ENCODE assay signal across 41 cellular contexts in the genomic region with DNA sequence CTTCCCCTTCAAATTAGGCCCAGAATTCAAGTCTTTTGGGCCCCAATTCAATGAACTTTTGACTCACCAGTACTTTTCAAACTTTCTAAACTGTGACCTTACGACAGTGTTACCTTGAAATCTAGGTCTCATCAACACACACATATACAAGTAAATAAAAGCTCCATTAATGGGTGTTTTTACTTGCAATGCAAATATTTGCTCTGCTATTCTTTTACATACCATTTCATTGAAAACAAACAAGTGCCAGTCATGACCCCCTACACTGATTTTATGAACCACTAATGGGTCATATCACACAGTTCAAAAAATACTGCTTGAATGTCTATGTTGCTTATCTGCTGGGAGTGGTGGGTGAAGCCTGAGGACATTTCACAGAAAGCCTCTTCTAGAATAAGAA. TPM values are rescaled to one million over a fixed set of nuclear protein-coding genes. Genes with fewer than 3 reads are reported as not detected.
"Had no signal": no experiment of that assay in that cellular context is flagged by ENCODE, and none has a peak within 500 bp of the region (broad histone marks: within the 10 kb centered on the region; RNA-seq: fewer than 3 reads in every experiment).

No MANE protein-coding gene starts in this region.

- ATAC-seq: activated CD4-positive, alpha-beta T cell treated with anti-CD3 and anti-CD28 coated beads for 36 hours; activated CD8-positive, alpha-beta T cell treated with anti-CD3 and anti-CD28 coated beads, Interleukin-2, amount 10 ng/mL, durations not matched to agents 7 days and 5 days; activated naive CD8-positive, alpha-beta T cell treated with anti-CD3 and anti-CD28 coated beads, Interleukin-2, amount 50 U/mL, for 24 hours; activated T-cell treated with anti-CD3 and anti-CD28 coated beads, Interleukin-2, amount 50 U/mL, for 4 hours; activated T-cell treated with anti-CD3 and anti-CD28 coated beads, Interleukin-2, amount 50 U/mL, for 72 hours; activated T-helper 17 cell treated with anti-CD3 and anti-CD28 coated beads, Interleukin-2, amount 50 U/mL, for 72 hours had no signal

- H3K9me3 Mint-ChIP-seq: activated B cell treated with CpG ODN at 0.5 μM for 24 hours; activated CD4-positive, alpha-beta memory T cell treated with anti-CD3 and anti-CD28 coated beads, Interleukin-2, amount 10 ng/mL, durations not matched to agents 7 days and 5 days; activated CD4-positive, alpha-beta T cell treated with anti-CD3 and anti-CD28 coated beads, Interleukin-2, amount 10 ng/mL, durations not matched to agents 7 days and 5 days; activated naive CD4-positive, alpha-beta T cell treated with anti-CD3 and anti-CD28 coated beads for 36 hours; activated naive CD4-positive, alpha-beta T cell treated with anti-CD3 and anti-CD28 coated beads, Interleukin-2, amount 50 U/mL, for 24 hours; activated naive CD8-positive, alpha-beta T cell treated with anti-CD3 and anti-CD28 coated beads, Interleukin-2, amount 10 ng/mL, durations not matched to agents 7 days and 5 days; activated naive CD8-positive, alpha-beta T cell treated with anti-CD3 and anti-CD28 coated beads, Interleukin-2, amount 50 U/mL, for 24 hours; activated T-cell treated with anti-CD3 and anti-CD28 coated beads, Interleukin-2, amount 50 U/mL, for 4 hours; activated T-cell treated with anti-CD3 and anti-CD28 coated beads, Interleukin-2, amount 50 U/mL, for 72 hours; activated T-helper 1 cell treated with anti-CD3 and anti-CD28 coated beads, Interleukin-12 subunit alpha, Interleukin-12 subunit beta, Interleukin-2, Interleukin-4 antibody, amounts not matched to agents 30 ng/mL and 10 ng/mL and 1 ng/mL, durations not matched to agents 14 hours and 24 hours and 36 hours; activated T-helper 17 cell treated with anti-CD3 and anti-CD28 coated beads, Interleukin-2, amount 50 U/mL, for 72 hours; central memory CD8-positive, alpha-beta T cell; T-helper 1 cell treated with Interleukin-12 subunit alpha and Interleukin-12 subunit beta and Interleukin-4 antibody, amounts not matched to agents 30 μg/mL and 1 μg/mL, for 36 hours; T-helper 2 cell treated with Interferon-gamma antibody and Interleukin-4, amounts not matched to agents 5 μg/mL and 100 μg/mL, for 36 hours had no signal

- H3K4me3 Mint-ChIP-seq: activated B cell treated with CpG ODN at 0.5 μM for 24 hours; activated CD4-positive, alpha-beta memory T cell treated with anti-CD3 and anti-CD28 coated beads, Interleukin-2, amount 10 ng/mL, durations not matched to agents 7 days and 5 days; activated CD4-positive, alpha-beta T cell treated with anti-CD3 and anti-CD28 coated beads for 36 hours; activated CD4-positive, alpha-beta T cell treated with anti-CD3 and anti-CD28 coated beads, Interleukin-2, amount 10 ng/mL, durations not matched to agents 7 days and 5 days; activated CD8-positive, alpha-beta T cell treated with anti-CD3 and anti-CD28 coated beads, Interleukin-2, amount 10 ng/mL, durations not matched to agents 7 days and 5 days; activated naive CD4-positive, alpha-beta T cell treated with anti-CD3 and anti-CD28 coated beads for 36 hours; activated naive CD4-positive, alpha-beta T cell treated with anti-CD3 and anti-CD28 coated beads, Interleukin-2, amount 50 U/mL, for 24 hours; activated naive CD8-positive, alpha-beta T cell; activated naive CD8-positive, alpha-beta T cell treated with anti-CD3 and anti-CD28 coated beads, Interleukin-2, amount 10 ng/mL, durations not matched to agents 7 days and 5 days; activated naive CD8-positive, alpha-beta T cell treated with anti-CD3 and anti-CD28 coated beads, Interleukin-2, amount 50 U/mL, for 24 hours; activated T-cell treated with anti-CD3 and anti-CD28 coated beads, Interleukin-2, amount 50 U/mL, for 4 hours; activated T-cell treated with anti-CD3 and anti-CD28 coated beads, Interleukin-2, amount 50 U/mL, for 72 hours; activated T-helper 1 cell treated with anti-CD3 and anti-CD28 coated beads, Interleukin-12 subunit alpha, Interleukin-12 subunit beta, Interleukin-2, Interleukin-4 antibody, amounts not matched to agents 30 ng/mL and 10 ng/mL and 1 ng/mL, durations not matched to agents 14 hours and 24 hours and 36 hours; activated T-helper 17 cell treated with anti-CD3 and anti-CD28 coated beads, Interleukin-2, amount 50 U/mL, for 72 hours; brain; central memory CD8-positive, alpha-beta T cell; T-helper 1 cell treated with Interleukin-12 subunit alpha and Interleukin-12 subunit beta and Interleukin-4 antibody, amounts not matched to agents 30 μg/mL and 1 μg/mL, for 36 hours; T-helper 2 cell treated with Interferon-gamma antibody and Interleukin-4, amounts not matched to agents 5 μg/mL and 100 μg/mL, for 36 hours had no signal

- H3K4me1 ChIP-seq: ascending aorta had no signal

- H3K27ac Mint-ChIP-seq: activated B cell treated with CpG ODN at 0.5 μM for 24 hours; activated CD4-positive, alpha-beta memory T cell treated with anti-CD3 and anti-CD28 coated beads, Interleukin-2, amount 10 ng/mL, durations not matched to agents 7 days and 5 days; activated CD4-positive, alpha-beta T cell treated with anti-CD3 and anti-CD28 coated beads for 36 hours; activated CD4-positive, alpha-beta T cell treated with anti-CD3 and anti-CD28 coated beads, Interleukin-2, amount 10 ng/mL, durations not matched to agents 7 days and 5 days; activated CD8-positive, alpha-beta T cell treated with anti-CD3 and anti-CD28 coated beads, Interleukin-2, amount 10 ng/mL, durations not matched to agents 7 days and 5 days; activated naive CD4-positive, alpha-beta T cell treated with anti-CD3 and anti-CD28 coated beads for 36 hours; activated naive CD4-positive, alpha-beta T cell treated with anti-CD3 and anti-CD28 coated beads, Interleukin-2, amount 50 U/mL, for 24 hours; activated naive CD8-positive, alpha-beta T cell; activated naive CD8-positive, alpha-beta T cell treated with anti-CD3 and anti-CD28 coated beads, Interleukin-2, amount 10 ng/mL, durations not matched to agents 7 days and 5 days; activated naive CD8-positive, alpha-beta T cell treated with anti-CD3 and anti-CD28 coated beads, Interleukin-2, amount 50 U/mL, for 24 hours; activated T-cell treated with anti-CD3 and anti-CD28 coated beads, Interleukin-2, amount 50 U/mL, for 72 hours; activated T-helper 1 cell treated with anti-CD3 and anti-CD28 coated beads, Interleukin-12 subunit alpha, Interleukin-12 subunit beta, Interleukin-2, Interleukin-4 antibody, amounts not matched to agents 30 ng/mL and 10 ng/mL and 1 ng/mL, durations not matched to agents 14 hours and 24 hours and 36 hours; activated T-helper 17 cell treated with anti-CD3 and anti-CD28 coated beads, Interleukin-2, amount 50 U/mL, for 72 hours; brain; T-helper 1 cell treated with Interleukin-12 subunit alpha and Interleukin-12 subunit beta and Interleukin-4 antibody, amounts not matched to agents 30 μg/mL and 1 μg/mL, for 36 hours; T-helper 2 cell treated with Interferon-gamma antibody and Interleukin-4, amounts not matched to agents 5 μg/mL and 100 μg/mL, for 36 hours had no signal

- H3K9me3 ChIP-seq: ascending aorta had no signal

- H3K36me3 Mint-ChIP-seq: activated naive CD4-positive, alpha-beta T cell treated with anti-CD3 and anti-CD28 coated beads, Interleukin-2, amount 50 U/mL, for 24 hours; activated naive CD8-positive, alpha-beta T cell; activated naive CD8-positive, alpha-beta T cell treated with anti-CD3 and anti-CD28 coated beads, Interleukin-2, amount 10 ng/mL, durations not matched to agents 7 days and 5 days; brain had no signal

- H3K27me3 Mint-ChIP-seq: activated B cell treated with CpG ODN at 0.5 μM for 24 hours; activated CD4-positive, alpha-beta memory T cell treated with anti-CD3 and anti-CD28 coated beads, Interleukin-2, amount 10 ng/mL, durations not matched to agents 7 days and 5 days; activated CD4-positive, alpha-beta T cell treated with anti-CD3 and anti-CD28 coated beads, Interleukin-2, amount 10 ng/mL, durations not matched to agents 7 days and 5 days; activated naive CD4-positive, alpha-beta T cell treated with anti-CD3 and anti-CD28 coated beads, Interleukin-2, amount 50 U/mL, for 24 hours had no signal

- H3K36me3 ChIP-seq: ascending aorta, cardiac muscle cell had no signal

- DNase-seq: activated B cell treated with CpG ODN at 0.5 μM for 24 hours; activated CD4-positive, alpha-beta memory T cell treated with anti-CD3 and anti-CD28 coated beads, Interleukin-2, amount 10 ng/mL, durations not matched to agents 7 days and 5 days; activated CD4-positive, alpha-beta T cell treated with anti-CD3 and anti-CD28 coated beads for 36 hours; activated CD4-positive, alpha-beta T cell treated with anti-CD3 and anti-CD28 coated beads for 48 hours; activated CD4-positive, alpha-beta T cell treated with anti-CD3 and anti-CD28 coated beads, Interleukin-2, amount 10 ng/mL, durations not matched to agents 7 days and 5 days; activated CD4-positive, alpha-beta T cell treated with anti-CD3 and anti-CD28 coated beads, Interleukin-2, amount 50 U/mL, for 48 hours; activated CD4-positive, CD25-positive, alpha-beta regulatory T cell treated with anti-CD3 and anti-CD28 coated beads, Interleukin-2, amount 50 U/mL, for 72 hours; activated CD8-positive, alpha-beta memory T cell treated with anti-CD3 and anti-CD28 coated beads for 24 hours; activated CD8-positive, alpha-beta memory T cell treated with anti-CD3 and anti-CD28 coated beads, Interleukin-2, amount 50 U/mL, for 4 hours; activated CD8-positive, alpha-beta T cell treated with anti-CD3 and anti-CD28 coated beads, Interleukin-2, amount 10 ng/mL, durations not matched to agents 7 days and 5 days; activated effector memory CD4-positive, alpha-beta T cell treated with anti-CD3 and anti-CD28 coated beads, Interleukin-2, amount 50 U/mL, for 16 hours; activated gamma-delta T cell treated with Interleukin-2 at 50 U/mL for 16 hours; activated naive CD4-positive, alpha-beta T cell; activated naive CD4-positive, alpha-beta T cell treated with anti-CD3 and anti-CD28 coated beads for 36 hours; activated naive CD8-positive, alpha-beta T cell treated with anti-CD3 and anti-CD28 coated beads, Interleukin-2, amount 10 ng/mL, durations not matched to agents 7 days and 5 days; activated naive CD8-positive, alpha-beta T cell treated with anti-CD3 and anti-CD28 coated beads, Interleukin-2, amount 50 U/mL, for 24 hours; activated T-cell treated with anti-CD3 and anti-CD28 coated beads for 4 hours; activated T-cell treated with anti-CD3 and anti-CD28 coated beads, Interleukin-2, amount 50 U/mL, for 1 hour; activated T-cell treated with anti-CD3 and anti-CD28 coated beads, Interleukin-2, amount 50 U/mL, for 4 hours; activated T-cell treated with anti-CD3 and anti-CD28 coated beads, Interleukin-2, amount 50 U/mL, for 72 hours; amygdala; anterior cingulate cortex; caudate nucleus; cerebellar nuclear complex; T-helper 1 cell; T-helper 2 cell; T-helper 9 cell had no signal

- H3K4me1 Mint-ChIP-seq: activated B cell treated with CpG ODN at 0.5 μM for 24 hours; activated CD4-positive, alpha-beta memory T cell treated with anti-CD3 and anti-CD28 coated beads, Interleukin-2, amount 10 ng/mL, durations not matched to agents 7 days and 5 days; activated CD4-positive, alpha-beta T cell treated with anti-CD3 and anti-CD28 coated beads for 36 hours; activated CD4-positive, alpha-beta T cell treated with anti-CD3 and anti-CD28 coated beads, Interleukin-2, amount 10 ng/mL, durations not matched to agents 7 days and 5 days; activated naive CD4-positive, alpha-beta T cell treated with anti-CD3 and anti-CD28 coated beads, Interleukin-2, amount 50 U/mL, for 24 hours; activated naive CD8-positive, alpha-beta T cell treated with anti-CD3 and anti-CD28 coated beads, Interleukin-2, amount 10 ng/mL, durations not matched to agents 7 days and 5 days; activated naive CD8-positive, alpha-beta T cell treated with anti-CD3 and anti-CD28 coated beads, Interleukin-2, amount 50 U/mL, for 24 hours; activated T-helper 17 cell treated with anti-CD3 and anti-CD28 coated beads, Interleukin-2, amount 50 U/mL, for 72 hours; central memory CD8-positive, alpha-beta T cell had no signal

- FAIRE-seq: bronchial epithelial cell, TTC549 had no signal

- H3K4me3 ChIP-seq: ascending aorta, cardiac muscle cell had no signal

- H3K27ac ChIP-seq: ascending aorta, cardiac muscle cell, VCaP had no signal

- H3K27me3 ChIP-seq: ascending aorta, cardiac muscle cell had no signal

RNA-seq across cellular contexts. Expression of gene NR1H4, which starts 9.1 kb away (rescaled TPM):
- total RNA-seq: activated B cell treated with CpG ODN at 0.5 μM for 24 hours; activated CD4-positive, alpha-beta memory T cell treated with anti-CD3 and anti-CD28 coated beads, Interleukin-2, amount 10 ng/mL, durations not matched to agents 7 days and 5 days; activated CD4-positive, alpha-beta T cell treated with anti-CD3 and anti-CD28 coated beads for 36 hours; activated CD4-positive, alpha-beta T cell treated with anti-CD3 and anti-CD28 coated beads, Interleukin-2, amount 10 ng/mL, durations not matched to agents 7 days and 5 days; activated CD8-positive, alpha-beta T cell treated with anti-CD3 and anti-CD28 coated beads, Interleukin-2, amount 10 ng/mL, durations not matched to agents 7 days and 5 days; activated naive CD4-positive, alpha-beta T cell treated with anti-CD3 and anti-CD28 coated beads for 36 hours; activated naive CD8-positive, alpha-beta T cell treated with anti-CD3 and anti-CD28 coated beads, Interleukin-2, amount 10 ng/mL, durations not matched to agents 7 days and 5 days; activated T-cell treated with anti-CD3 and anti-CD28 coated beads, Interleukin-2, amount 50 U/mL, for 72 hours; activated T-helper 1 cell treated with anti-CD3 and anti-CD28 coated beads, Interleukin-12 subunit alpha, Interleukin-12 subunit beta, Interleukin-2, Interleukin-4 antibody, amounts not matched to agents 30 ng/mL and 10 ng/mL and 1 ng/mL, durations not matched to agents 14 hours and 24 hours and 36 hours; activated T-helper 17 cell treated with anti-CD3 and anti-CD28 coated beads, Interleukin-2, amount 50 U/mL, for 72 hours; bronchial epithelial cell; cardiac muscle cell; chondrocyte had no signal
- polyA plus RNA-seq: cardiac muscle cell had no signal
